Comparison of ENCODE assay signal across 15 cellular contexts in the genomic region with DNA sequence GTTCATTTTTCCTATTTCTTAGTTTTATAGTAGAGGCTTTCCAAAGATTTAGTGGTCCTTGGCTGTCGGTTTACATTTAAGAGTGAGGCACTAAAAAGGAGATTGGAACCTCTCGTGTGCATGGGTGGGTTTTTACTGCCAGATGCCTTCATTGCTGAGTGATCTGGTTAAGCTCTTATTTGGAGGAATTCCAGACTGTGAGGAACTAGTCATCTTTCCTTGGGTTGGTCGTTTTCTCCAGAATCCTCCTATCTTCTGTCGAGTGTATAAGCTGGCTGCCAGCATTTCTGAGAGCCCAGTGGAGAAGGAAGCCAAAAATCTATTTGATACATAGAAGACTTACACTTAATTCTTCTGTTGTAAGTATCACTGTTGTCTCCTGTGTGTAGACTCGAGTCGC. TPM values are rescaled to one million over a fixed set of nuclear protein-coding genes. Genes with fewer than 3 reads are reported as not detected.
DNase-seq lines count a peak whose midpoint lies in the region; ATAC-seq, FAIRE-seq and TF ChIP-seq lines count a peak whose summit lies in the region.
"Had no signal": no experiment of that assay in that cellular context is flagged by ENCODE, and none has a peak within 500 bp of the region (broad histone marks: within the 10 kb centered on the region; RNA-seq: fewer than 3 reads in every experiment).

No MANE protein-coding gene starts in this region.

- no peak for FAIRE-seq in frontal cortex (lab: Jason Lieb, UNC)
- FAIRE-seq: colon had no signal

- H3K36me3 ChIP-seq in OCI-LY7 (ENCODE audit: insufficient read depth, low read length) (peaks cover 99% of the 10 kb centered on the region), trophoblast cell (ENCODE audit: control insufficient read depth in 1 of 2, insufficient read depth in 2 of 2, low read length in 2 of 2) (peaks cover 25 to 46% of the 10 kb centered on the region in 2 experiments), ascending aorta (peaks cover 52 to 68% of the 10 kb centered on the region in 2 donors)

- no peaks in the 10 kb centered on the region for H3K9me2 ChIP-seq in OCI-LY7 (ENCODE audit: insufficient read depth, low read length)

- peak overlapping the region; percentile 11 to 23 for H3K27ac Mint-ChIP-seq in effector memory CD8-positive, alpha-beta T cell

- H2BK12ac ChIP-seq in trophoblast cell (ENCODE audit: low read length) = no peak overlapping the region

- H3K4me3 ChIP-seq in OCI-LY7 (ENCODE audit: low read depth, low read length, poor library complexity, severe bottlenecking) = no peak overlapping the region
- H3K4me3 ChIP-seq in trophoblast cell (ENCODE audit: low read depth, low read length) = no peak overlapping the region
- H3K4me3 ChIP-seq in ascending aorta = no peak overlapping the region
- H3K4me3 ChIP-seq: skin epidermis had no signal

- H3K36me3 Mint-ChIP-seq in effector memory CD8-positive, alpha-beta T cell (ENCODE audit: insufficient read depth) = peaks cover 76% of the 10 kb centered on the region

- H3K79me2 ChIP-seq in OCI-LY7 (ENCODE audit: insufficient read depth, low read depth, low read length) (peaks cover 61% of the 10 kb centered on the region), trophoblast cell (ENCODE audit: control insufficient read depth, insufficient read depth, low read length, poor library complexity) (peaks cover 3% of the 10 kb centered on the region)

- CTCF ChIA-PET in OCI-LY7 (lab: Charles Lee; ENCODE audit: unreplicated experiment) = no interaction called here

- no peak overlapping the region for H4K8ac ChIP-seq in trophoblast cell (ENCODE audit: low read depth, low read length)

- no peak for TF ChIP-seq CTCF in OCI-LY7 (conservative IDR thresholded peaks at IDR 0.05; ENCODE audit: low read length)
- TF ChIP-seq CTCF in ascending aorta (IDR thresholded peaks at IDR 0.05) = no peak

- H3K9me3 Mint-ChIP-seq in effector memory CD8-positive, alpha-beta T cell = no peaks in the 10 kb centered on the region
- H3K9me3 Mint-ChIP-seq: neural crest cell had no signal

- H3K4me3 Mint-ChIP-seq in effector memory CD8-positive, alpha-beta T cell = no peak overlapping the region
- H3K4me3 Mint-ChIP-seq: neural crest cell had no signal

- H3K4me1 Mint-ChIP-seq in effector memory CD8-positive, alpha-beta T cell (ENCODE audit: low read depth in 2 of 2) = peaks cover 33 to 53% of the 10 kb centered on the region in 2 donors
- H3K4me1 Mint-ChIP-seq: neural crest cell had no signal

- no peak overlapping the region for H4K91ac ChIP-seq in trophoblast cell (ENCODE audit: low read depth, low read length)

- H3K4me1 ChIP-seq in OCI-LY7 (ENCODE audit: insufficient read depth, low read length, poor library complexity, severe bottlenecking) (no peaks in the 10 kb centered on the region), trophoblast cell (ENCODE audit: control insufficient read depth in 1 of 2, insufficient read depth in 2 of 2, low read length in 2 of 2) (peaks cover 0 to 2% of the 10 kb centered on the region in 2 experiments), ascending aorta (peaks cover 4 to 28% of the 10 kb centered on the region in 2 donors)

- no CpG with 5 or more reads among the region's 6 CpGs for WGBS in trophoblast cell (ENCODE audit: extremely low coverage, insufficient coverage, insufficient read length)

- no peak for ATAC-seq in effector memory CD8-positive, alpha-beta T cell (replicated peaks)
- no peak for ATAC-seq in GM18867 (IDR thresholded peaks at IDR 0.05; ENCODE audit: unreplicated experiment)
- ATAC-seq: left cardiac atrium had no signal

- H3K4me2 ChIP-seq in OCI-LY7 (ENCODE audit: low read length) (no peak overlapping the region), trophoblast cell (ENCODE audit: low read length) (no peak overlapping the region)

- DNase-seq in D341Med (ENCODE audit: low spot score) (peak; percentile 37), OCI-LY7 (ENCODE audit: low spot score) (no peak), trophoblast cell (no peak), ascending aorta (ENCODE audit: low spot score in 2 of 2) (no peak), frontal cortex (ENCODE audit: low spot score in 2 of 2) (no peak), T-helper 1 cell (no peak)
- no peak for DNase-seq in effector memory CD8-positive, alpha-beta T cell
- DNase-seq: activated CD4-positive, alpha-beta T cell treated with anti-CD3 and anti-CD28 coated beads for 48 hours; activated gamma-delta T cell; left cardiac atrium; NCI-H2081 treated with DMSO at 0.1 percent for 48 hours had no signal

- H2BK5ac ChIP-seq in trophoblast cell (ENCODE audit: low read depth, low read length, poor library complexity) = no peak overlapping the region

- H3K18ac ChIP-seq in trophoblast cell (ENCODE audit: low read length) = no peak overlapping the region

- H3K27me3 ChIP-seq in trophoblast cell (ENCODE audit: insufficient read depth, low read length) (no peaks in the 10 kb centered on the region), ascending aorta (no peaks in the 10 kb centered on the region)

- TSS peak; percentile 14 for BruUV-seq in OCI-LY7 (replicated peaks; lab: Mats Ljungman, UMichigan)

- H3K9me3 ChIP-seq in OCI-LY7 (ENCODE audit: low read length) = peaks cover 23% of the 10 kb centered on the region; the same call in 1 of the 2 replicates
- H3K9me3 ChIP-seq in trophoblast cell (ENCODE audit: insufficient read depth, low read depth, low read length) = peaks cover 3% of the 10 kb centered on the region
- H3K9me3 ChIP-seq in ascending aorta = no peaks in the 10 kb centered on the region

- no peak overlapping the region for H2AK5ac ChIP-seq in trophoblast cell (ENCODE audit: low read length)

- H3K23ac ChIP-seq in trophoblast cell (ENCODE audit: low read length) = no peak overlapping the region

- H4K20me1 ChIP-seq in OCI-LY7 (ENCODE audit: insufficient read depth, low read length) = no peaks in the 10 kb centered on the region

- H2AFZ ChIP-seq in OCI-LY7 (ENCODE audit: low read length) (no peak overlapping the region), trophoblast cell (ENCODE audit: insufficient read depth, low read length, poor library complexity) (no peak overlapping the region)

- H3K27ac ChIP-seq in OCI-LY7 (ENCODE audit: low read depth, low read length, poor library complexity, severe bottlenecking) (no peak overlapping the region), trophoblast cell (ENCODE audit: low read depth, low read length) (peak overlapping the region; percentile 63), ascending aorta (no peak overlapping the region)
- H3K27ac ChIP-seq: skin epidermis had no signal

- H3K27me3 Mint-ChIP-seq in effector memory CD8-positive, alpha-beta T cell = no peaks in the 10 kb centered on the region

- H4K12ac ChIP-seq in trophoblast cell (ENCODE audit: low read depth, low read length) = no peak overlapping the region

- no peak overlapping the region for H2BK120ac ChIP-seq in trophoblast cell (ENCODE audit: insufficient read depth, low read length, poor library complexity)

- H3K79me1 ChIP-seq in trophoblast cell (ENCODE audit: low read length) = no peaks in the 10 kb centered on the region

- no peak overlapping the region for H3K9ac ChIP-seq in trophoblast cell (ENCODE audit: low read length)

- POLR2A ChIA-PET in OCI-LY7 (lab: Charles Lee) = interaction anchor here (0.7 to 1.7 kb wide), 6 partner anchors 12 to 21 kb away, joined by 3 to 7 read pairs (median 4); no protein-coding TSS in a partner anchor

- H3K14ac ChIP-seq in trophoblast cell (ENCODE audit: low read length) = no peak overlapping the region

- intact Hi-C loops in OCI-LY7 (cut with micrococcal nuclease; ENCODE audit: unreplicated experiment) = no loop called here
- intact Hi-C loops in ascending aorta (cut with DNase I) = no loop called here

- H3K4ac ChIP-seq in trophoblast cell (ENCODE audit: low read depth, low read length) = no peak overlapping the region

RNA-seq across cellular contexts. Expression of gene IST1, which starts 22.6 kb away (rescaled TPM):
- 147 and 152 TPM in 2 replicates for total RNA-seq in OCI-LY7 (2014; rRNA removed; shearing (Covaris generic))
- total RNA-seq in OCI-LY7 (2022) (200 and 201 TPM in 2 replicates), ascending aorta (116 TPM), frontal cortex (117 TPM)
- polyA plus RNA-seq in trophoblast cell (2013) = 130 and 131 TPM in 2 replicates

RNA-seq across cellular contexts. Expression of gene ZNF821, which starts 33.9 kb away (rescaled TPM):
- 10.5 and 14.6 TPM in 2 replicates for total RNA-seq in OCI-LY7 (2014; rRNA removed; shearing (Covaris generic))
- 17.8 and 20.1 TPM in 2 replicates for total RNA-seq in OCI-LY7 (2022)
- polyA plus RNA-seq in trophoblast cell (2013) = 5.6 and 5.8 TPM in 2 replicates
- not detected for total RNA-seq in ascending aorta
- total RNA-seq in frontal cortex = 36.7 TPM

Comparison
In these comparisons a context has a peak if more than half of its experiments do, and no peak if none do; other contexts are left out.
1. RNA of gene ZNF821, which starts 33.9 kb away (total RNA-seq): 36.7 TPM in frontal cortex (single experiment) and 10.5 to 20.1 TPM in OCI-LY7; not detected in ascending aorta (single experiment); every median in the first group is over 10 times any median in the second.